In the genomic region with DNA sequence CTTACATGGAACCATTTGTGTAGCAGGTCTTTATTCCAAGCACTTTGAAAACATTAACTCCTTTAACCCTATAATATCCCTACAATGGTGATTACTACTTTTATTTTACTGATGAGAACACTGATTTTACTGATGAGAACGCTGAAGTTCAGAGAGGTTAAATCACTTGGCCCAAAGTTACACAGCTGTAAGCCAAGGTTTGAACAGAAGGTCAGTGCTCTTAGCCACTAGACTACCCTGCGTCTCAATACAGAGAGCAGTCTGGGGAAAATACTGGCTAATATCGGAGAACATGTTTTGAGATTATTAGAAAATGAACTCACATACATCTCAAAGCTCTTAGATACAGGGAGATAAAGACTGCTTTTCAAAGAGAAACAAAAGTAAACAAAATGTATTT, we compare ENCODE assay signal across 20 cellular contexts.
"Had no signal": no experiment of that assay in that cellular context is flagged by ENCODE, and none has a peak within 500 bp of the region (broad histone marks: within the 10 kb centered on the region; RNA-seq: fewer than 3 reads in every experiment).

No MANE protein-coding gene starts in this region.

- H3K27ac ChIP-seq: HL-60, SJSA1, SK-N-MC had no signal

- H3K4me1 ChIP-seq: SJSA1 had no signal

- FAIRE-seq: HTR-8/SVneo, RCC 7860 had no signal

- H3K4me3 ChIP-seq: SJSA1, SK-N-MC had no signal

- H3K27me3 ChIP-seq: SJSA1 had no signal

- H3K36me3 ChIP-seq: SJSA1 had no signal

- DNase-seq: KBM-7, MV-4-11, NCI-H1048, NCI-H1105, NCI-H1436 treated with DMSO at 0.1 percent for 48 hours, NCI-H1694, NCI-H187 treated with DMSO at 0.1 percent for 48 hours, NCI-H2029 treated with DMSO at 0.1 percent for 48 hours, NCI-H2107, NCI-H2227 treated with DMSO at 0.1 percent for 48 hours, NCI-H524 treated with DMSO at 0.1 percent for 48 hours, NCI-H69, Right ventricle myocardium superior, RPMI8226, SIG-M5 had no signal

- H3K9me3 ChIP-seq: SJSA1 had no signal
